10 cellular contexts compared by ENCODE assay signal in the genomic region with DNA sequence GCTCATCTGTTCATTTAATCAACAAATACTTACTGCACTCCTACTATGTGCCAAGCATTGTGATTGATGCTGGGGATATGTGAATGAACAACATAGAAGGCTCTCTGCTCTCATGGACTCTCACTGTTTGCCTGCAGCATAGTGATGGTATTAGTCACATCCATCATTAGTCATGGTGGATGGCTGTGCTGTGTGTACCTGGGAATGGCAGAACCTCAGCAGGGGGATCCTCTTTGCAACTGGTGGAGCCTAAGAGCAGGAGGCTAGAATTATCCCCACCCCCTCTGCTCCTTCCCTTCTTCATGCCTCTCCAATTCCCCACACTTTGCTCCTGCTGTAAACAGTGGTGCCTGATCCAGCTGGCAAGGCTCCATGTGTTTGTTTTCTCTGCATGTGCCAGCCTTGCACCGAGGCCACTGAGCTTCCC. TPM values are rescaled to one million over a fixed set of nuclear protein-coding genes. Genes with fewer than 3 reads are reported as not detected.
DNase-seq lines count a peak whose midpoint lies in the region; ATAC-seq and TF ChIP-seq lines count a peak whose summit lies in the region.
"Had no signal": no experiment of that assay in that cellular context is flagged by ENCODE, and none has a peak within 500 bp of the region (broad histone marks: within the 10 kb centered on the region; RNA-seq: fewer than 3 reads in every experiment).

No MANE protein-coding gene starts in this region.

- no peaks in the 10 kb centered on the region for H3K36me3 Mint-ChIP-seq in immature natural killer cell
- H3K36me3 Mint-ChIP-seq: CD4-positive, CD25-positive, alpha-beta regulatory T cell had no signal

- no peak overlapping the region for H3K4me3 Mint-ChIP-seq in immature natural killer cell
- H3K4me3 Mint-ChIP-seq: CD4-positive, CD25-positive, alpha-beta regulatory T cell had no signal

- peaks cover 21% of the 10 kb centered on the region for H3K79me2 ChIP-seq in hepatocyte

- 20% methylated on average over 1 of the region's 1 CpG for WGBS in hepatocyte (ENCODE audit: low lambda C conversion rate, missing lambda C conversion rate)

- peaks cover 3% of the 10 kb centered on the region for H3K9me2 ChIP-seq in hepatocyte (replicated peaks; ENCODE audit: insufficient read depth)

- ATAC-seq in RWPE2 (ENCODE audit: low read depth) (peak; percentile 99), GM18498 (IDR thresholded peaks at IDR 0.05; ENCODE audit: unreplicated experiment) (no peak), HG02885 (IDR thresholded peaks at IDR 0.05; ENCODE audit: poor library complexity, unreplicated experiment) (no peak)

- TF ChIP-seq CTCF in RWPE2 (IDR thresholded peaks at IDR 0.05; ENCODE audit: poor library complexity, severe bottlenecking), result no peak
- TF ChIP-seq CTCF in hepatocyte (IDR thresholded peaks at IDR 0.05; ENCODE audit: poor library complexity), result no peak

- peaks cover 2 to 7% (median 4%) of the 10 kb centered on the region in 3 donors for H3K27me3 Mint-ChIP-seq in immature natural killer cell (ENCODE audit: low read depth in 3 of 3)

- no peaks in the 10 kb centered on the region for H3K9me3 ChIP-seq in RWPE2 (ENCODE audit: severe bottlenecking)
- no peaks in the 10 kb centered on the region for H3K9me3 ChIP-seq in hepatocyte (ENCODE audit: low read depth)

- no peaks in the 10 kb centered on the region for H3K4me1 Mint-ChIP-seq in immature natural killer cell
- H3K4me1 Mint-ChIP-seq: CD4-positive, CD25-positive, alpha-beta regulatory T cell had no signal

- no peak overlapping the region for H2AFZ ChIP-seq in hepatocyte

- H3K4me3 ChIP-seq in RWPE2 (ENCODE audit: severe bottlenecking) (no peak overlapping the region), hepatocyte (no peak overlapping the region)

- no peaks in the 10 kb centered on the region for H3K27me3 ChIP-seq in RWPE2 (ENCODE audit: insufficient read depth, poor library complexity, severe bottlenecking)
- H3K27me3 ChIP-seq in hepatocyte, result no peaks in the 10 kb centered on the region

- H3K4me2 ChIP-seq in hepatocyte, result no peak overlapping the region

- DNase-seq in 8988T (peak; percentile 69), HS-27A (ENCODE audit: low read depth) (peak; percentile 73), RWPE2 (ENCODE audit: low spot score) (no peak), hepatocyte (ENCODE audit: low spot score) (peak; percentile 68), immature natural killer cell (no peak), retina (no peak)
- DNase-seq: CD4-positive, CD25-positive, alpha-beta regulatory T cell; stimulated activated CD8-positive, alpha-beta memory T cell treated with anti-CD3 and anti-CD28 coated beads, Interleukin-4, amount 100 ng/mL, for 48 hours had no signal

- H3K9me3 Mint-ChIP-seq in immature natural killer cell, result no peaks in the 10 kb centered on the region

- peaks cover 14% of the 10 kb centered on the region for H4K20me1 ChIP-seq in hepatocyte (ENCODE audit: insufficient read depth, poor library complexity, severe bottlenecking)

- H3K36me3 ChIP-seq in RWPE2 (ENCODE audit: low read depth) (no peaks in the 10 kb centered on the region), hepatocyte (replicated peaks; ENCODE audit: insufficient read depth, low read depth) (no peaks in the 10 kb centered on the region)

- H3K27ac ChIP-seq in RWPE2 (ENCODE audit: poor library complexity, severe bottlenecking) (peak overlapping the region; percentile 59), hepatocyte (peak overlapping the region; percentile 22)

- H3K27ac Mint-ChIP-seq in immature natural killer cell, result no peak overlapping the region
- H3K27ac Mint-ChIP-seq: CD4-positive, CD25-positive, alpha-beta regulatory T cell had no signal

- H3K4me1 ChIP-seq in RWPE2 (ENCODE audit: insufficient read depth, poor library complexity, severe bottlenecking) (peaks cover 19% of the 10 kb centered on the region), hepatocyte (ENCODE audit: insufficient read depth) (peaks cover 25% of the 10 kb centered on the region)

RNA-seq across cellular contexts. Expression of a gene that starts 20.5 kb away (rescaled TPM):
- total RNA-seq in hepatocyte, result 17.9 and 20.4 TPM in 2 replicates
- 24.0 and 28.2 TPM in 2 replicates for polyA plus RNA-seq in hepatocyte
- polyA plus RNA-seq in immature natural killer cell, result not detected
- total RNA-seq: CD4-positive, CD25-positive, alpha-beta regulatory T cell had no signal
- polyA plus RNA-seq: CD4-positive, CD25-positive, alpha-beta regulatory T cell had no signal

Comparison
In these comparisons a context has a peak if more than half of its experiments do, and no peak if none do; other contexts are left out.
1. DNase-seq: peak in 8988T (single experiment), HS-27A (single experiment) and hepatocyte (single experiment); none in RWPE2 (single experiment), immature natural killer cell (0 of 3) and retina (single experiment).
2. RNA of a gene that starts 20.5 kb away (polyA plus RNA-seq): 24.0 to 28.2 TPM in hepatocyte; not detected in immature natural killer cell; every median in the first group is over 10 times any median in the second.